ENCODE assay signal across 10 cellular contexts in the genomic region with DNA sequence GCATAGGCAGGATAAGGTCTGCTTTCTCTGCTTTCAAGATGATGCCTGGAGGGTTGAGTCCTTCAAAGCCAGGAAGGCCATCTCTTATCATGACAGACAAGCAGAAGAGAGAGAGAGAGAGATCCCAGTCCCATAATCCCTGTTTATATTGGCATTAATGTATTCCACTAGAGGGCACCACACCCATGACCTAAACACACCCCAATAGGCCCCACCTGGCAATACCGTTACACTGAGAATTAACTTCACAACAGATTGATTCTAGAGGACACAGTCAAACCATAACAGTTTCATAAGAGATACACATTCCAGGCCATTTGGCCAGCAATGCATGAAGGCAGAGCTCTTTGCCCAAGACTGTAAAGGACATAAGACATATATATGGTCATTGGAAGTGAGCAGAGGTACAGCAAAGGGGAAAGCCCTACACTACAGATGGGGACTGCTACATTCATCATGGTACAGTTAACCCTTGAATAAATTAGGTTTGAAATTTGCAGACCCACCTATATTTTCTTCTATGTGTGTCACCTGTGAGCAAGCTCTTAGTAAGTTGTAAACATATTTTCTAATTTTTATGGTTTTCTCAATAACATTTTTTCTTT.
DNase-seq lines count a peak whose midpoint lies in the region; ATAC-seq, FAIRE-seq and TF ChIP-seq lines count a peak whose summit lies in the region.
"Had no signal": no experiment of that assay in that cellular context is flagged by ENCODE, and none has a peak within 500 bp of the region (broad histone marks: within the 10 kb centered on the region; RNA-seq: fewer than 3 reads in every experiment).

No MANE protein-coding gene starts in this region.

- H3K27ac ChIP-seq in A673 (ENCODE audit: low read depth, low read length, poor library complexity, severe bottlenecking) (no peak overlapping the region), H1 (ENCODE audit: low read depth, low read length) (no peak overlapping the region), stomach (no peak overlapping the region)

- H3K36me3 ChIP-seq in A673 (ENCODE audit: insufficient read depth, low read length, poor library complexity, severe bottlenecking) (no peaks in the 10 kb centered on the region), H1 (ENCODE audit: control insufficient read depth in 2 of 4, insufficient read depth in 4 of 4, low read length in 3 of 4) (no peaks in the 10 kb centered on the region), stomach (no peaks in the 10 kb centered on the region)

- H3K4me3 ChIP-seq in A673 (ENCODE audit: low read depth, low read length, poor library complexity, severe bottlenecking): no peak overlapping the region
- no peak overlapping the region for H3K4me3 ChIP-seq in H1 (ENCODE audit: extremely low read depth in 1 of 4, insufficient read depth in 2 of 4, low read depth in 3 of 4, low read length in 4 of 4)
- H3K4me3 ChIP-seq in stomach: no peak overlapping the region

- TF ChIP-seq EP300 in H1 (IDR thresholded peaks at IDR 0.05; ENCODE audit: borderline replicate concordance in 1 of 2, low read depth in 2 of 2, low read length in 2 of 2) (no peak), stomach (IDR thresholded peaks at IDR 0.05) (no peak)

- no peak overlapping the region for H3K27ac Mint-ChIP-seq in T-cell
- H3K27ac Mint-ChIP-seq: activated naive CD4-positive, alpha-beta T cell treated with anti-CD3 and anti-CD28 coated beads, Interleukin-2, amount 50 U/mL, for 24 hours had no signal

- no peak overlapping the region for H3K18ac ChIP-seq in H1 (ENCODE audit: extremely low read depth, low read length)

- H3K9me3 Mint-ChIP-seq in T-cell: peaks cover 0 to 7% (median 3%) of the 10 kb centered on the region in 3 donors
- H3K9me3 Mint-ChIP-seq: activated naive CD4-positive, alpha-beta T cell treated with anti-CD3 and anti-CD28 coated beads, Interleukin-2, amount 50 U/mL, for 24 hours had no signal

- peak; percentile 53 for TF ChIP-seq CTCF in A673 (conservative IDR thresholded peaks at IDR 0.05; ENCODE audit: low read depth, low read length)
- TF ChIP-seq CTCF in H1 (IDR thresholded peaks at IDR 0.05; ENCODE audit: control extremely low read depth in 1 of 3, insufficient read depth in 1 of 3, low read depth in 1 of 3, low read length in 3 of 3): peak; percentile 7 to 65 (median 59)
- TF ChIP-seq CTCF in stomach (IDR thresholded peaks at IDR 0.05): no peak

- H4K91ac ChIP-seq in H1 (replicated peaks; ENCODE audit: insufficient read length, low read length): no peak overlapping the region

- ATAC-seq in HG03045 (IDR thresholded peaks at IDR 0.05; ENCODE audit: unreplicated experiment) (no peak), T-cell (replicated peaks in 1 of 4) (no peak), Right ventricle myocardium superior (ENCODE audit: poor library complexity) (no peak)

- in situ Hi-C loops in KBM-7 (cut with MboI; ENCODE audit: low pct_unique_long_range_greater_than_20kb, low sequenced_read_pairs): no loop called here

- peak; percentile 70 to 76 for TF ChIP-seq RAD21 in H1 (IDR thresholded peaks at IDR 0.05 in 1 of 2, conservative IDR thresholded peaks at IDR 0.05 in 1 of 2; ENCODE audit: low read depth in 2 of 2, low read length in 2 of 2)

- H3K9ac ChIP-seq in H1 (replicated peaks in 1 of 4; ENCODE audit: extremely low read depth in 1 of 4, low read depth in 3 of 4, low read length in 3 of 4): no peak overlapping the region

- WGBS in H1 (ENCODE audit: extremely low coverage in 1 of 2, insufficient coverage in 1 of 2, insufficient read length in 1 of 2, insufficient replicate concordance in 2 of 2, low coverage in 1 of 2, low lambda C conversion rate in 2 of 2, missing lambda C conversion rate in 1 of 2), 2 experiments: 62% methylated on average over 1 of the region's 1 CpG; no CpG with 5 or more reads in 1 of the 2 experiments
- 7 to 29% (median 21%) methylated on average over 1 of the region's 1 CpG for WGBS in stomach, 5 donors

- no peak overlapping the region for H2BK120ac ChIP-seq in H1 (replicated peaks; ENCODE audit: low read depth, low read length)

- H3K4me3 Mint-ChIP-seq in T-cell: no peak overlapping the region
- H3K4me3 Mint-ChIP-seq: activated naive CD4-positive, alpha-beta T cell treated with anti-CD3 and anti-CD28 coated beads, Interleukin-2, amount 50 U/mL, for 24 hours had no signal

- H2BK5ac ChIP-seq in H1 (ENCODE audit: low read depth, low read length): no peak overlapping the region

- no peak overlapping the region for H3K4ac ChIP-seq in H1 (replicated peaks; ENCODE audit: insufficient read length, low read depth, low read length)

- H3K79me2 ChIP-seq in H1 (ENCODE audit: control insufficient read depth in 1 of 2, insufficient read depth in 2 of 2, low read length in 2 of 2): no peaks in the 10 kb centered on the region

- no peaks in the 10 kb centered on the region for H3K23me2 ChIP-seq in H1 (ENCODE audit: low read depth, low read length)

- H4K5ac ChIP-seq in H1 (ENCODE audit: insufficient read length, low read depth, low read length): no peak overlapping the region

- CTCF ChIA-PET in A673 (lab: Charles Lee): no interaction called here
- CTCF ChIA-PET in H1 (lab: Charles Lee; ENCODE audit: partially characterized antibody): no interaction called here
- CTCF ChIA-PET in T-cell (lab: Charles Lee): no interaction called here

- H3K23ac ChIP-seq in H1 (ENCODE audit: insufficient read length): no peak overlapping the region

- FAIRE-seq in GM12892 (lab: Jason Lieb, UNC) (peak; percentile 87), H1 (lab: Jason Lieb, UNC) (peak; percentile 13)
- FAIRE-seq: islet of Langerhans had no signal

- no peaks in the 10 kb centered on the region for H3K79me1 ChIP-seq in H1 (ENCODE audit: low read depth, low read length)

- intact Hi-C loops in A673 (cut with micrococcal nuclease; ENCODE audit: unreplicated experiment): no loop called here
- intact Hi-C loops in stomach (cut with DNase I; ENCODE audit: low total_unique reads): no loop called here
- intact Hi-C loops in Right ventricle myocardium superior (cut with DNase I): no loop called here

- H2BK12ac ChIP-seq in H1 (ENCODE audit: low read depth, low read length): no peak overlapping the region

- peak; percentile 36 for DNase-seq in A673 (ENCODE audit: low spot score)
- peak; percentile 2 for DNase-seq in GM12892 (ENCODE audit: insufficient read length)
- peak; percentile 47 for DNase-seq in KBM-7
- DNase-seq in H1 (ENCODE audit: low read depth in 1 of 2, low spot score in 2 of 2): no peak
- DNase-seq in stomach: no peak
- DNase-seq in T-cell: no peak
- no peak for DNase-seq in Right ventricle myocardium superior

- TF ChIP-seq POLR2A in GM12892 (IDR thresholded peaks at IDR 0.05; ENCODE audit: low read depth, low read length) (no peak), H1 (IDR thresholded peaks at IDR 0.05; ENCODE audit: control extremely low read depth in 1 of 2, low read depth in 2 of 2, low read length in 2 of 2) (no peak), stomach (IDR thresholded peaks at IDR 0.05) (no peak)

- H3K4me1 Mint-ChIP-seq in T-cell: no peaks in the 10 kb centered on the region
- H3K4me1 Mint-ChIP-seq: activated naive CD4-positive, alpha-beta T cell treated with anti-CD3 and anti-CD28 coated beads, Interleukin-2, amount 50 U/mL, for 24 hours had no signal

- BruUV-seq in A673 (replicated peaks; lab: Mats Ljungman, UMichigan): no TSS peak

- H3K4me1 ChIP-seq in A673 (ENCODE audit: insufficient read depth, low read length, poor library complexity, severe bottlenecking) (no peaks in the 10 kb centered on the region), H1 (replicated peaks in 1 of 4; ENCODE audit: control insufficient read depth in 3 of 4, insufficient read depth in 4 of 4, low read length in 3 of 4) (peaks cover 0 to 5% (median 4%) of the 10 kb centered on the region in 4 experiments; a peak in 3 of 7 replicates), stomach (no peaks in the 10 kb centered on the region)

- no peak overlapping the region for H2AK5ac ChIP-seq in H1 (ENCODE audit: low read depth, low read length)

- POLR2A ChIA-PET in A673 (lab: Charles Lee; ENCODE audit: low non-redundant PET): no interaction called here
- POLR2A ChIA-PET in H1 (lab: Charles Lee; ENCODE audit: partially characterized antibody): no interaction called here
- POLR2A ChIA-PET in T-cell (lab: Charles Lee): no interaction called here

- H2AFZ ChIP-seq in H1 (ENCODE audit: low read length): no peak overlapping the region

- H3K9me3 ChIP-seq in A673 (ENCODE audit: low read depth, low read length, poor library complexity, severe bottlenecking): no peaks in the 10 kb centered on the region
- no peaks in the 10 kb centered on the region for H3K9me3 ChIP-seq in H1 (ENCODE audit: insufficient read depth in 2 of 2, low read depth in 1 of 2, low read length in 1 of 2)
- no peaks in the 10 kb centered on the region for H3K9me3 ChIP-seq in stomach

- H3K27me3 Mint-ChIP-seq in T-cell: peaks cover 0 to 12% of the 10 kb centered on the region in 2 donors

- H3K4me2 ChIP-seq in H1 (ENCODE audit: insufficient read depth in 1 of 2, low read depth in 2 of 2, low read length in 2 of 2): no peak overlapping the region

- no peaks in the 10 kb centered on the region for H3K36me3 Mint-ChIP-seq in T-cell
- H3K36me3 Mint-ChIP-seq: activated naive CD4-positive, alpha-beta T cell treated with anti-CD3 and anti-CD28 coated beads, Interleukin-2, amount 50 U/mL, for 24 hours had no signal

- H4K20me1 ChIP-seq in H1 (replicated peaks in 1 of 2; ENCODE audit: control insufficient read depth in 1 of 2, insufficient read depth in 2 of 2, low read length in 2 of 2): no peaks in the 10 kb centered on the region

- H3K27me3 ChIP-seq in A673 (replicated peaks; ENCODE audit: insufficient read depth, low read depth, low read length, poor library complexity): peaks cover 3% of the 10 kb centered on the region
- no peaks in the 10 kb centered on the region for H3K27me3 ChIP-seq in H1 (replicated peaks in 1 of 4; ENCODE audit: control insufficient read depth in 3 of 4, extremely low read depth in 1 of 4, insufficient read depth in 3 of 4, low read length in 3 of 4)
- H3K27me3 ChIP-seq in stomach: peaks cover 0 to 8% (median 0%) of the 10 kb centered on the region in 3 donors

- H3K56ac ChIP-seq in H1 (replicated peaks; ENCODE audit: insufficient read length, low read depth, low read length): no peak overlapping the region

- H2BK15ac ChIP-seq in H1 (ENCODE audit: low read length): no peak overlapping the region

- no peak overlapping the region for H3K14ac ChIP-seq in H1 (ENCODE audit: insufficient read length)

- H4K8ac ChIP-seq in H1 (ENCODE audit: extremely low read depth, insufficient read depth, low read length): no peak overlapping the region

- no peak overlapping the region for H2BK20ac ChIP-seq in H1 (ENCODE audit: low read length)

TF ChIP-seq in H1, 55 proteins besides CTCF, POLR2A, EP300 and RAD21:
- TF ChIP-seq TCF12 (IDR thresholded peaks at IDR 0.05; ENCODE audit: low read depth, low read length): peak; percentile 65; the same call in 1 of the 2 replicates
- TF ChIP-seq HDAC2 (IDR thresholded peaks at IDR 0.05; ENCODE audit: borderline replicate concordance in 1 of 2, low read depth in 2 of 2, low read length in 2 of 2): peak; percentile 89 to 98
- TF ChIP-seq TEAD4 (IDR thresholded peaks at IDR 0.05; ENCODE audit: low read depth, low read length): no peak
- TF ChIP-seq KDM1A (IDR thresholded peaks at IDR 0.05; ENCODE audit: borderline replicate concordance, low read length): peak; percentile 97

Comparison
In these comparisons a context has a peak if more than half of its experiments do, and no peak if none do; other contexts are left out.
1. DNase-seq: peak in A673 (single experiment), GM12892 (single experiment) and KBM-7 (single experiment); none in H1 (0 of 2), stomach (single experiment), T-cell (0 of 34) and Right ventricle myocardium superior (single experiment).
2. CTCF ChIP-seq: peak in A673 (single experiment) and H1 (3 of 3); none in stomach (0 of 7).